Comparison of ENCODE assay signal across 9 cellular contexts in genomic region chr14:104685216-104685997, GRCh38. TPM values are rescaled to one million over a fixed set of nuclear protein-coding genes. Genes with fewer than 3 reads are reported as not detected.
DNase-seq lines count a peak whose midpoint lies in the region; ATAC-seq and TF ChIP-seq lines count a peak whose summit lies in the region.
"Had no signal": no experiment of that assay in that cellular context is flagged by ENCODE, and none has a peak within 500 bp of the region (broad histone marks: within the 10 kb centered on the region; RNA-seq: fewer than 3 reads in every experiment).

No MANE protein-coding gene starts in this region.

- H3K4me1 Mint-ChIP-seq in Caco-2 (ENCODE audit: low read depth, unreplicated experiment) (peaks cover 58% of the 10 kb centered on the region), memory B cell (peaks cover 48% of the 10 kb centered on the region)
- peaks cover 34% of the 10 kb centered on the region for H3K4me1 Mint-ChIP-seq in activated CD4-positive, alpha-beta T cell treated with anti-CD3 and anti-CD28 coated beads, Interleukin-2, amount 10 ng/mL, durations not matched to agents 7 days and 5 days

- intact Hi-C loops in Caco-2 (cut with micrococcal nuclease; ENCODE audit: unreplicated experiment) = loop anchor here (1.0 to 5.0 kb wide), 2 partner anchors 23 to 33 kb away; no protein-coding TSS in a partner anchor

- H3K9me3 Mint-ChIP-seq in Caco-2 (ENCODE audit: unreplicated experiment) (no peaks in the 10 kb centered on the region), memory B cell (no peaks in the 10 kb centered on the region)
- no peaks in the 10 kb centered on the region for H3K9me3 Mint-ChIP-seq in activated CD4-positive, alpha-beta T cell treated with anti-CD3 and anti-CD28 coated beads, Interleukin-2, amount 10 ng/mL, durations not matched to agents 7 days and 5 days

- POLR2A ChIA-PET in Caco-2 (lab: Charles Lee) = no interaction called here
- POLR2A ChIA-PET in activated CD4-positive, alpha-beta T cell treated with anti-CD3 and anti-CD28 coated beads, Interleukin-2, amount 10 ng/mL, durations not matched to agents 7 days and 5 days (lab: Charles Lee) = no interaction called here

- H3K36me3 Mint-ChIP-seq in Caco-2 (ENCODE audit: insufficient read depth, unreplicated experiment) (peaks cover 10% of the 10 kb centered on the region), memory B cell (no peaks in the 10 kb centered on the region)
- H3K36me3 Mint-ChIP-seq in activated CD4-positive, alpha-beta T cell treated with anti-CD3 and anti-CD28 coated beads, Interleukin-2, amount 10 ng/mL, durations not matched to agents 7 days and 5 days (ENCODE audit: low read depth) = no peaks in the 10 kb centered on the region

- H3K27me3 Mint-ChIP-seq in Caco-2 (ENCODE audit: insufficient read depth, unreplicated experiment) (no peaks in the 10 kb centered on the region), memory B cell (no peaks in the 10 kb centered on the region)
- peaks cover 8% of the 10 kb centered on the region for H3K27me3 Mint-ChIP-seq in activated CD4-positive, alpha-beta T cell treated with anti-CD3 and anti-CD28 coated beads, Interleukin-2, amount 10 ng/mL, durations not matched to agents 7 days and 5 days

- no peaks in the 10 kb centered on the region for H4K20me1 ChIP-seq in GM23248 (ENCODE audit: insufficient read depth)

- in situ Hi-C loops in GM23248 (cut with MboI) = no loop called here

- H3K36me3 ChIP-seq in Caco-2 (ENCODE audit: control insufficient read depth, insufficient read depth, low read length) (no peaks in the 10 kb centered on the region), GM23248 (ENCODE audit: low read depth) (no peaks in the 10 kb centered on the region)
- H3K36me3 ChIP-seq: left lung had no signal

- 65 to 73% methylated on average over 1 to 4 of the region's 4 CpGs for WGBS in GM23248 (ENCODE audit: low coverage in 1 of 2, low lambda C conversion rate in 2 of 2, missing lambda C conversion rate in 2 of 2), 2 experiments

- H3K4me3 Mint-ChIP-seq in Caco-2 (ENCODE audit: unreplicated experiment) (peak overlapping the region; percentile 15), memory B cell (peak overlapping the region; percentile 78)
- H3K4me3 Mint-ChIP-seq in activated CD4-positive, alpha-beta T cell treated with anti-CD3 and anti-CD28 coated beads, Interleukin-2, amount 10 ng/mL, durations not matched to agents 7 days and 5 days = no peak overlapping the region

- H3K27me3 ChIP-seq in Caco-2 (replicated peaks; ENCODE audit: control insufficient read depth, insufficient read depth, low read length) (no peaks in the 10 kb centered on the region), GM23248 (replicated peaks; ENCODE audit: insufficient read depth) (no peaks in the 10 kb centered on the region)

- H3K4me3 ChIP-seq in Caco-2 (ENCODE audit: low read depth, low read length) (no peak overlapping the region), GM23248 (no peak overlapping the region)
- H3K4me3 ChIP-seq: left lung had no signal

- H2AFZ ChIP-seq in GM23248 = no peak overlapping the region

- no peak overlapping the region for H3K4me2 ChIP-seq in GM23248 (ENCODE audit: unreplicated experiment)

- no peaks in the 10 kb centered on the region for H3K9me3 ChIP-seq in Caco-2
- no peaks in the 10 kb centered on the region for H3K9me3 ChIP-seq in GM23248 (ENCODE audit: low read depth)
- H3K9me3 ChIP-seq: left lung had no signal

- H3K4me1 ChIP-seq in Caco-2 (peaks cover 66% of the 10 kb centered on the region), GM23248 (ENCODE audit: insufficient read depth) (peaks cover 33% of the 10 kb centered on the region)

- peaks cover 8% of the 10 kb centered on the region for H3K79me2 ChIP-seq in GM23248 (ENCODE audit: insufficient read depth)

- no TSS peak for BruUV-seq in Caco-2 (replicated peaks; lab: Mats Ljungman, UMichigan)

- peak overlapping the region; percentile 65 for H3K27ac Mint-ChIP-seq in Caco-2 (ENCODE audit: unreplicated experiment)
- H3K27ac Mint-ChIP-seq in activated CD4-positive, alpha-beta T cell treated with anti-CD3 and anti-CD28 coated beads, Interleukin-2, amount 10 ng/mL, durations not matched to agents 7 days and 5 days = peak overlapping the region; percentile 75
- no peak overlapping the region for H3K27ac Mint-ChIP-seq in memory B cell

- no peak for ATAC-seq in memory B cell (ENCODE audit: low read depth)
- ATAC-seq: left lung had no signal

- DNase-seq in Caco-2 (peak; percentile 52 to 68), GM23248 (peak; percentile 25), memory B cell (ENCODE audit: low spot score in 2 of 2) (no peak), NCI-H345 (lab: John Stamatoyannopoulos, UW) (no peak), SHP77 treated with DMSO at 0.1 percent for 48 hours (lab: John Stamatoyannopoulos, UW) (no peak), DMS 273 (lab: John Stamatoyannopoulos, UW; ENCODE audit: unreplicated experiment) (no peak)
- DNase-seq in activated CD4-positive, alpha-beta T cell treated with anti-CD3 and anti-CD28 coated beads, Interleukin-2, amount 10 ng/mL, durations not matched to agents 7 days and 5 days = no peak
- DNase-seq: left lung, NCI-H510A had no signal

- CTCF ChIA-PET in Caco-2 (lab: Charles Lee) = interaction anchor here (0.5 to 1.2 kb wide), 5 partner anchors 13 to 252 kb away, joined by 3 to 5 read pairs (median 4); no protein-coding TSS in a partner anchor
- CTCF ChIA-PET in activated CD4-positive, alpha-beta T cell treated with anti-CD3 and anti-CD28 coated beads, Interleukin-2, amount 10 ng/mL, durations not matched to agents 7 days and 5 days (lab: Charles Lee) = interaction anchor here (2.0 kb wide), 1 partner anchor 18 kb away, joined by 6 read pairs; no protein-coding TSS in a partner anchor

- no peak overlapping the region for H3K27ac ChIP-seq in GM23248
- H3K27ac ChIP-seq: left lung had no signal

- no peak overlapping the region for H3K9ac ChIP-seq in GM23248

- TF ChIP-seq CTCF in Caco-2 (IDR thresholded peaks at IDR 0.05; ENCODE audit: insufficient read depth in 1 of 2, low read depth in 1 of 2, low read length in 1 of 2, severe bottlenecking in 1 of 2, unreplicated experiment in 1 of 2) = peak in 1 of 2 experiments; percentile 48

- peaks cover 7% of the 10 kb centered on the region; the same call in 1 of the 2 replicates for H3F3A ChIP-seq in GM23248 (ENCODE audit: insufficient read depth)

- no peaks in the 10 kb centered on the region for H3K9me2 ChIP-seq in GM23248 (ENCODE audit: insufficient read depth)

RNA-seq across cellular contexts. Expression of gene INF2, which starts 4.0 kb away (rescaled TPM):
- total RNA-seq in Caco-2 (2022) = 70.8 TPM in 2 replicates
- total RNA-seq in GM23248 (2014; rRNA removed; shearing (Covaris generic)) = 53.3 and 62.1 TPM in 2 replicates
- polyA plus RNA-seq in GM23248 (2016; fragmentation: Nextera tagmentation; extraction: Ambion mirVana) = 23.0 and 24.2 TPM in 2 replicates
- total RNA-seq in activated CD4-positive, alpha-beta T cell treated with anti-CD3 and anti-CD28 coated beads, Interleukin-2, amount 10 ng/mL, durations not matched to agents 7 days and 5 days = 100 to 1,000 TPM; 163 to 171 TPM

RNA-seq across cellular contexts. Expression of gene ADSS1, which starts 38.6 kb away (rescaled TPM):
- 1.6 and 3.2 TPM in 2 replicates for total RNA-seq in Caco-2 (2022)
- total RNA-seq in GM23248 (2014; rRNA removed; shearing (Covaris generic)) = 3.7 and 4.7 TPM in 2 replicates
- polyA plus RNA-seq in GM23248 (2016; fragmentation: Nextera tagmentation; extraction: Ambion mirVana) = 6.6 and 7.1 TPM in 2 replicates
- 1 to 10 TPM in 1 of 2 experiments, under 1 TPM in 1; 0.81 to 1.2 TPM for total RNA-seq in activated CD4-positive, alpha-beta T cell treated with anti-CD3 and anti-CD28 coated beads, Interleukin-2, amount 10 ng/mL, durations not matched to agents 7 days and 5 days

Comparison
In these comparisons a context has a peak if more than half of its experiments do, and no peak if none do; other contexts are left out.
1. DNase-seq: peak in Caco-2 (2 of 2) and GM23248 (single experiment); none in activated CD4-positive, alpha-beta T cell treated with anti-CD3 and anti-CD28 coated beads, Interleukin-2, amount 10 ng/mL, durations not matched to agents 7 days and 5 days (single experiment), memory B cell (0 of 2), NCI-H345 (single experiment), SHP77 treated with DMSO at 0.1 percent for 48 hours (single experiment) and DMS 273 (single experiment).